ENCODE assay signal across 8 cellular contexts in genomic region chr10:132447446-132448247, GRCh38. TPM values are rescaled to one million over a fixed set of nuclear protein-coding genes. Genes with fewer than 3 reads are reported as not detected.
DNase-seq lines count a peak whose midpoint lies in the region; ATAC-seq and TF ChIP-seq lines count a peak whose summit lies in the region.

No MANE protein-coding gene starts in this region.

- H3K4me3 ChIP-seq in foreskin fibroblast (ENCODE audit: low read depth in 1 of 2, low read length in 2 of 2), result no peak overlapping the region

- no peak for ATAC-seq in GM21723 (IDR thresholded peaks at IDR 0.05; ENCODE audit: unreplicated experiment)
- no peak for ATAC-seq in GM18858 (IDR thresholded peaks at IDR 0.05; ENCODE audit: unreplicated experiment)

- peak overlapping the region; percentile 98 for H3K27ac Mint-ChIP-seq in activated T-cell treated with anti-CD3 and anti-CD28 coated beads, Interleukin-2, amount 50 U/mL, for 24 hours

- H3K9me3 Mint-ChIP-seq in activated T-cell treated with anti-CD3 and anti-CD28 coated beads, Interleukin-2, amount 50 U/mL, for 24 hours, result no peaks in the 10 kb centered on the region

- no peaks in the 10 kb centered on the region for H3K36me3 Mint-ChIP-seq in activated T-cell treated with anti-CD3 and anti-CD28 coated beads, Interleukin-2, amount 50 U/mL, for 24 hours (ENCODE audit: low read depth)

- peaks cover 40% of the 10 kb centered on the region for H3K4me1 Mint-ChIP-seq in activated T-cell treated with anti-CD3 and anti-CD28 coated beads, Interleukin-2, amount 50 U/mL, for 24 hours (ENCODE audit: low read depth)

- TF ChIP-seq CTCF in foreskin fibroblast (IDR thresholded peaks at IDR 0.05; ENCODE audit: low read depth, low read length), result no peak

- H3K27me3 Mint-ChIP-seq in activated T-cell treated with anti-CD3 and anti-CD28 coated beads, Interleukin-2, amount 50 U/mL, for 24 hours, result no peaks in the 10 kb centered on the region

- DNase-seq in COLO668 (lab: John Stamatoyannopoulos, UW; ENCODE audit: unreplicated experiment), result peak; percentile 17
- DNase-seq in NOMO-1 treated with DMSO at 0.1 percent for 48 hours (lab: John Stamatoyannopoulos, UW; ENCODE audit: unreplicated experiment), result peak; percentile 15
- peak; percentile 83 for DNase-seq in activated T-cell treated with anti-CD3 and anti-CD28 coated beads, Interleukin-2, amount 50 U/mL, for 24 hours
- DNase-seq in foreskin fibroblast, result peak; percentile 19 to 62
- DNase-seq in stimulated activated CD4-positive, alpha-beta T cell treated with anti-CD3 and anti-CD28 coated beads, Interleukin-15, amount 100 ng/mL, for 24 hours, result peak; percentile 81
- no peak for DNase-seq in SK-N-DZ (ENCODE audit: low spot score)

- peak overlapping the region; percentile 74 for H3K4me3 Mint-ChIP-seq in activated T-cell treated with anti-CD3 and anti-CD28 coated beads, Interleukin-2, amount 50 U/mL, for 24 hours

RNA-seq across cellular contexts. Expression of gene PWWP2B, which starts 50.6 kb away (rescaled TPM):
- polyA plus RNA-seq in SK-N-DZ (2014; cell fraction: cytosol; rRNA removed), result 12.2 and 18.0 TPM in 2 replicates
- 20.1 and 20.9 TPM in 2 replicates for polyA plus RNA-seq in SK-N-DZ (2014; cell fraction: nucleus; rRNA removed)
